ENCODE assay signal across 9 cellular contexts in the genomic region with DNA sequence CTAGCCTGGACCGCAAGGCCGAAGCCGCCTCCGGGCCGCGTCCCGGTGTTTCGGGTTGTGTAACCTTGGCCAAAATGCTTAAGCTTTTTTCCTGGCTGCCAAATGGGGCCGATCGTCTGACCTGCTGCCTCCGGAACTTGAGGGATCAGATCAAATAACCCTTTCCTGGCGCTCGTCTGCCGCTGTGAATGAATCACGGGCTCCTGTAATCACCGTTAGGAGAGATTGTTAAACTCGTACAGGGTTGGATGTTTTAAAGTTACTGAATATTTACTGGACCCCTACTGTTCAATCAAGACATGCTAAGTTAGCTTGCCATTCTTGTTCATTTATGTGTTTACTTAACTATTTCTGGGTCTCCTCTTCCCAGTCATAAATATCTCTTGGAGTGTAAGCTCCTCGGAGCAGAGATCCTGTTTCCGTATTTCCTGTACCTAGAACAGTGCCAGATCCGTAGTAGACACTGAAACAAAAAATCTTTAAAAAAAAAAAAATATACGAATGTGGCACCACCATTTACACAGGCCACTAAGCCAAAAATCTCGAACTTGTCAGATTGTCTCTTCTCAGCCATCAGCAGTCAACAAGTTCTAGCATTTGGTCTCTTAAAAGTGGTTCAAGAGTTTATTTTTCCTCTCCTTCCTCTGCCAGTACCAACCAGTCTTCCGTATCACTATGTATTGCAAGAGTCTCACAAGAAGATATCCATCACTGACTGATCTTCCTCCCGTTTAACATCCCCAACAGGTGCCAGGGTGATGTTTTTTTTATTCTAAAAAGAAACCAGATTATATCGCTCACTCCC. TPM values are rescaled to one million over a fixed set of nuclear protein-coding genes. Genes with fewer than 3 reads are reported as not detected.
A peak's percentile ranks its signal among the peaks of the same experiment; 100 is the strongest.
DNase-seq lines count a peak whose midpoint lies in the region; ATAC-seq, FAIRE-seq and TF ChIP-seq lines count a peak whose summit lies in the region.
"Had no signal": no experiment of that assay in that cellular context is flagged by ENCODE, and none has a peak within 500 bp of the region (broad histone marks: within the 10 kb centered on the region; RNA-seq: fewer than 3 reads in every experiment).

No MANE protein-coding gene starts in this region.

- peak overlapping the region; percentile 98 for H3K9ac ChIP-seq in ES-I3 (ENCODE audit: low read depth, low read length)

- intact Hi-C loops in left lung (cut with DNase I): no loop called here

- H3K27ac ChIP-seq in cingulate gyrus (ENCODE audit: low read depth, low read length) (peak overlapping the region; percentile 97), left lung (peak overlapping the region; percentile 97 to 99)

- H3K36me3 Mint-ChIP-seq in stimulated activated effector memory CD8-positive, alpha-beta T cell treated with anti-CD3 and anti-CD28 coated beads, Interleukin-12 subunit alpha, Interleukin-12 subunit beta, amount 100 ng/mL, for 72 hours: peaks cover 28% of the 10 kb centered on the region

- no peak for FAIRE-seq in GM19239 (lab: Jason Lieb, UNC)

- H3K4me3 ChIP-seq in left lung: peak overlapping the region; percentile 77 to 83

- no peaks in the 10 kb centered on the region for H3K9me3 Mint-ChIP-seq in stimulated activated effector memory CD8-positive, alpha-beta T cell treated with anti-CD3 and anti-CD28 coated beads, Interleukin-12 subunit alpha, Interleukin-12 subunit beta, amount 100 ng/mL, for 72 hours
- H3K9me3 Mint-ChIP-seq: brain had no signal

- H3K4me3 Mint-ChIP-seq in stimulated activated effector memory CD8-positive, alpha-beta T cell treated with anti-CD3 and anti-CD28 coated beads, Interleukin-12 subunit alpha, Interleukin-12 subunit beta, amount 100 ng/mL, for 72 hours: no peak overlapping the region

- peaks cover 31% of the 10 kb centered on the region for H3K4me1 Mint-ChIP-seq in stimulated activated effector memory CD8-positive, alpha-beta T cell treated with anti-CD3 and anti-CD28 coated beads, Interleukin-12 subunit alpha, Interleukin-12 subunit beta, amount 100 ng/mL, for 72 hours

- H3K9me3 ChIP-seq in ES-I3 (ENCODE audit: control insufficient read depth, insufficient read depth, low read length) (no peaks in the 10 kb centered on the region), left lung (no peaks in the 10 kb centered on the region)

- H3K27ac Mint-ChIP-seq in stimulated activated effector memory CD8-positive, alpha-beta T cell treated with anti-CD3 and anti-CD28 coated beads, Interleukin-12 subunit alpha, Interleukin-12 subunit beta, amount 100 ng/mL, for 72 hours: no peak overlapping the region
- H3K27ac Mint-ChIP-seq: brain had no signal

- no peak for TF ChIP-seq CTCF in left lung (IDR thresholded peaks at IDR 0.05)

- H3K4me1 ChIP-seq in ES-I3 (ENCODE audit: insufficient read depth, low read length) (peaks cover 16% of the 10 kb centered on the region), left lung (peaks cover 26 to 51% of the 10 kb centered on the region in 2 donors)

- no peaks in the 10 kb centered on the region for H3K36me3 ChIP-seq in ES-I3 (ENCODE audit: insufficient read depth, low read length)
- peaks cover 0 to 4% of the 10 kb centered on the region in 2 donors for H3K36me3 ChIP-seq in left lung

- DNase-seq in HK-2 (ENCODE audit: unreplicated experiment) (peak; percentile 78), RPMI8226 (peak; percentile 50), left lung (no peak), GM19239 (ENCODE audit: insufficient read length, low spot score) (no peak)
- no peak for DNase-seq in stimulated activated effector memory CD8-positive, alpha-beta T cell treated with anti-CD3 and anti-CD28 coated beads, Interleukin-12 subunit alpha, Interleukin-12 subunit beta, amount 100 ng/mL, for 72 hours (ENCODE audit: low spot score in 2 of 2)

- H3K27me3 ChIP-seq in left lung: no peaks in the 10 kb centered on the region

- ATAC-seq in left lung (peak; percentile 8), GM21515 (IDR thresholded peaks at IDR 0.05; ENCODE audit: unreplicated experiment) (no peak)
- ATAC-seq in stimulated activated effector memory CD8-positive, alpha-beta T cell treated with anti-CD3 and anti-CD28 coated beads, Interleukin-12 subunit alpha, Interleukin-12 subunit beta, amount 100 ng/mL, for 72 hours: peak; percentile 20

RNA-seq across cellular contexts. Expression of a gene that starts 0.6 kb away (rescaled TPM):
- total RNA-seq in left lung: 100 to 1,000 TPM; 134 to 145 TPM

Comparison
In these comparisons a context has a peak if more than half of its experiments do, and no peak if none do; other contexts are left out.
1. DNase-seq: peak in HK-2 (single experiment) and RPMI8226 (single experiment); none in left lung (0 of 2), stimulated activated effector memory CD8-positive, alpha-beta T cell treated with anti-CD3 and anti-CD28 coated beads, Interleukin-12 subunit alpha, Interleukin-12 subunit beta, amount 100 ng/mL, for 72 hours (0 of 2) and GM19239 (single experiment).